1 cellular context compared by ENCODE assay signal in the genomic region with DNA sequence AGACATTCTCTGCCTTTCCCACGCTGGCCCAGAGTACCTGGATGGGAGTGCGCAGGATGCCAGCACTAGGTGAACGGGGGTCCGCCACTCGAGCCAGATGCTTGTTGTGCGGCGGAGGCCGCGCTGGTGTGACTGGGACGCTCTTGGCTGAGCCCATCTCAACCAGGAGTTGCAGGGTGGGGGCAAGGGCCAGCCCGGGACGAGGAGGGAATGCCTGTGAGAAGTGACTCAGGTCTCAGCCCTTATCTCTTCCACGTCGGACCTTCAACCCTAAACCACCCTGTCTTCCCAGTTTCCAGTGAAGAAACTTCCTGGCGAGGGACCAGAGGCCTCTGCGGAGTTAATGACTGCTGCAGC.
TF ChIP-seq lines count a peak whose summit lies in the region.

No MANE protein-coding gene starts in this region.

TF ChIP-seq in IMR-90, 13 proteins besides CTCF, POLR2A, EP300 and RAD21:
- TF ChIP-seq RCOR1 (IDR thresholded peaks at IDR 0.05; ENCODE audit: insufficient replicate concordance, low read length) (no peak), BHLHE40 (IDR thresholded peaks at IDR 0.05; ENCODE audit: low read depth, low read length) (no peak), CEBPB (IDR thresholded peaks at IDR 0.05; ENCODE audit: low read depth, low read length) (no peak), RFX5 (IDR thresholded peaks at IDR 0.05; ENCODE audit: low read depth, low read length) (no peak), MAZ (IDR thresholded peaks at IDR 0.05; ENCODE audit: borderline replicate concordance, low read depth, low read length) (no peak), MXI1 (IDR thresholded peaks at IDR 0.05; ENCODE audit: borderline replicate concordance, low read depth, low read length) (no peak), FOS (IDR thresholded peaks at IDR 0.05; ENCODE audit: low read depth, low read length) (no peak), NFE2L2 (IDR thresholded peaks at IDR 0.05; ENCODE audit: low read depth, low read length) (no peak), SMC3 (IDR thresholded peaks at IDR 0.05; ENCODE audit: low read depth, low read length) (no peak), CHD1 (IDR thresholded peaks at IDR 0.05; ENCODE audit: low read depth, low read length) (no peak), MAFK (IDR thresholded peaks at IDR 0.05; ENCODE audit: low read depth, low read length) (no peak)
- TF ChIP-seq, protein P1, sequence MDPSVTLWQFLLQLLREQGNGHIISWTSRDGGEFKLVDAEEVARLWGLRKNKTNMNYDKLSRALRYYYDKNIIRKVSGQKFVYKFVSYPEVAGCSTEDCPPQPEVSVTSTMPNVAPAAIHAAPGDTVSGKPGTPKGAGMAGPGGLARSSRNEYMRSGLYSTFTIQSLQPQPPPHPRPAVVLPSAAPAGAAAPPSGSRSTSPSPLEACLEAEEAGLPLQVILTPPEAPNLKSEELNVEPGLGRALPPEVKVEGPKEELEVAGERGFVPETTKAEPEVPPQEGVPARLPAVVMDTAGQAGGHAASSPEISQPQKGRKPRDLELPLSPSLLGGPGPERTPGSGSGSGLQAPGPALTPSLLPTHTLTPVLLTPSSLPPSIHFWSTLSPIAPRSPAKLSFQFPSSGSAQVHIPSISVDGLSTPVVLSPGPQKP (IDR thresholded peaks at IDR 0.05; ENCODE audit: borderline replicate concordance, low read depth, low read length), result no peak
- TF ChIP-seq, protein P2, sequence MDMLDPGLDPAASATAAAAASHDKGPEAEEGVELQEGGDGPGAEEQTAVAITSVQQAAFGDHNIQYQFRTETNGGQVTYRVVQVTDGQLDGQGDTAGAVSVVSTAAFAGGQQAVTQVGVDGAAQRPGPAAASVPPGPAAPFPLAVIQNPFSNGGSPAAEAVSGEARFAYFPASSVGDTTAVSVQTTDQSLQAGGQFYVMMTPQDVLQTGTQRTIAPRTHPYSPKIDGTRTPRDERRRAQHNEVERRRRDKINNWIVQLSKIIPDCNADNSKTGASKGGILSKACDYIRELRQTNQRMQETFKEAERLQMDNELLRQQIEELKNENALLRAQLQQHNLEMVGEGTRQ (IDR thresholded peaks at IDR 0.05; ENCODE audit: low read depth, low read length), result no peak
TF ChIP-seq in IMR-90: peak in this region for 0.
